ENCODE assay signal across 20 cellular contexts in genomic region chr1:108570998-108571401, GRCh38. TPM values are rescaled to one million over a fixed set of nuclear protein-coding genes. Genes with fewer than 3 reads are reported as not detected.
DNase-seq lines count a peak whose midpoint lies in the region; ATAC-seq and TF ChIP-seq lines count a peak whose summit lies in the region.
"Had no signal": no experiment of that assay in that cellular context is flagged by ENCODE, and none has a peak within 500 bp of the region (broad histone marks: within the 10 kb centered on the region; RNA-seq: fewer than 3 reads in every experiment).

No MANE protein-coding gene starts in this region.

- CTCF ChIA-PET in CD4-positive, alpha-beta T cell (lab: Charles Lee): interaction anchor here (1.3 to 2.5 kb wide), 4 partner anchors 10 to 73 kb away, joined by 5 to 28 read pairs (median 8); partner anchors contain the start of gene EEIG2

- H3K4me3 ChIP-seq in left lung: no peak overlapping the region
- H3K4me3 ChIP-seq: BLaER1 had no signal

- H4K5ac ChIP-seq in H9 (ENCODE audit: insufficient read length, low read depth, low read length): no peak overlapping the region

- H2BK12ac ChIP-seq in H9 (ENCODE audit: insufficient read length, low read depth, low read length): no peak overlapping the region

- 0 out of 2 replicates have a peak, but pooled peaks cover 2% of the 10 kb centered on the region for H3K79me2 ChIP-seq in H9 (ENCODE audit: insufficient read depth, low read length)

- H3K27ac ChIP-seq in CD4-positive, alpha-beta T cell (ENCODE audit: low read depth, low read length): no peak overlapping the region
- H3K27ac ChIP-seq in H9 (ENCODE audit: insufficient read length, low read depth, low read length): no peak overlapping the region
- H3K27ac ChIP-seq in left lung: peak overlapping the region in 1 of 2 donors; percentile 24
- H3K27ac ChIP-seq in caudate nucleus (ENCODE audit: low read depth, low read length): no peak overlapping the region
- H3K27ac ChIP-seq: BLaER1, HL-60 had no signal

- H3K9me3 Mint-ChIP-seq in CD4-positive, alpha-beta T cell: peaks cover 3% of the 10 kb centered on the region
- peaks cover 0 to 3% of the 10 kb centered on the region in 2 experiments; a peak in 2 of 5 replicates for H3K9me3 Mint-ChIP-seq in H9

- H3K36me3 Mint-ChIP-seq in CD4-positive, alpha-beta T cell (ENCODE audit: low read depth): peaks cover 7% of the 10 kb centered on the region
- H3K36me3 Mint-ChIP-seq in H9 (ENCODE audit: insufficient read depth in 1 of 3, low read depth in 3 of 3): peaks cover 0 to 4% (median 2%) of the 10 kb centered on the region in 3 experiments; a peak in 4 of 7 replicates

- H2AFZ ChIP-seq in H9 (ENCODE audit: low read length): no peak overlapping the region

- no peaks in the 10 kb centered on the region for H3K9me3 ChIP-seq in CD4-positive, alpha-beta T cell (ENCODE audit: control insufficient read depth, low read length)
- H3K9me3 ChIP-seq in H9 (ENCODE audit: control insufficient read depth, low read depth, low read length): no peaks in the 10 kb centered on the region
- H3K9me3 ChIP-seq in left lung: no peaks in the 10 kb centered on the region

- H3K23ac ChIP-seq in H9 (ENCODE audit: insufficient read length, low read depth, low read length): no peak overlapping the region

- no peak overlapping the region for H3K9ac ChIP-seq in H9 (ENCODE audit: extremely low read depth, insufficient read length, low read length)
- H3K9ac ChIP-seq: BLaER1 had no signal

- no peaks in the 10 kb centered on the region for H3K79me1 ChIP-seq in H9 (ENCODE audit: insufficient read depth, low read depth, low read length, poor library complexity, severe bottlenecking)

- H3K4me1 ChIP-seq in H9 (ENCODE audit: insufficient read depth, low read length) (no peaks in the 10 kb centered on the region), left lung (peaks cover 0 to 25% of the 10 kb centered on the region in 2 donors)

- H3K4ac ChIP-seq in H9 (ENCODE audit: low read depth, low read length): no peak overlapping the region

- H4K8ac ChIP-seq in H9 (replicated peaks; ENCODE audit: insufficient read length, low read depth, low read length): no peak overlapping the region

- H3T11ph ChIP-seq in H9 (ENCODE audit: low read length): no peak overlapping the region

- no peaks in the 10 kb centered on the region for H3K27me3 ChIP-seq in CD4-positive, alpha-beta T cell (ENCODE audit: control insufficient read depth, insufficient read depth, low read length)
- H3K27me3 ChIP-seq in H9 (ENCODE audit: insufficient read depth, low read length): no peaks in the 10 kb centered on the region
- no peaks in the 10 kb centered on the region for H3K27me3 ChIP-seq in left lung
- H3K27me3 ChIP-seq: BLaER1 had no signal

- no peaks in the 10 kb centered on the region for H3K27me3 Mint-ChIP-seq in CD4-positive, alpha-beta T cell
- H3K27me3 Mint-ChIP-seq in H9 (ENCODE audit: low read depth): no peaks in the 10 kb centered on the region
- H3K27me3 Mint-ChIP-seq: CD8-positive, alpha-beta memory T cell; IgD-negative memory B cell had no signal

- H2BK15ac ChIP-seq in H9 (ENCODE audit: low read depth, low read length): no peak overlapping the region

- H3K56ac ChIP-seq in H9 (ENCODE audit: insufficient read length, low read depth, low read length): no peak overlapping the region

- no peak for TF ChIP-seq CTCF in CD4-positive, alpha-beta T cell (IDR thresholded peaks at IDR 0.05)
- TF ChIP-seq CTCF in H9 (conservative IDR thresholded peaks at IDR 0.05) (no peak), left lung (IDR thresholded peaks at IDR 0.05) (no peak)

- H3K36me3 ChIP-seq in left lung: no peaks in the 10 kb centered on the region

- no peak for DNase-seq in CD4-positive, alpha-beta T cell
- no peak for DNase-seq in H9
- DNase-seq in SK-MEL-5 (ENCODE audit: low read depth, low spot score): peak; percentile 62
- DNase-seq in left lung: no peak
- DNase-seq in caudate nucleus (lab: John Stamatoyannopoulos, UW): no peak
- DNase-seq in DMS79 (lab: John Stamatoyannopoulos, UW): no peak
- DNase-seq: CD8-positive, alpha-beta memory T cell; DMS79 treated with DMSO at 0.1 percent for 48 hours; H7; Kasumi-1; NCI-H187; NCI-H2107; NCI-H345; OCI-M1; SHP77 had no signal

- WGBS in H9 (ENCODE audit: extremely low coverage, insufficient read length, low lambda C conversion rate): no CpG with 5 or more reads among the region's 7 CpGs

- no peak overlapping the region for H3K4me2 ChIP-seq in H9 (ENCODE audit: insufficient read depth, insufficient read length, low read length)
- H3K4me2 ChIP-seq: BLaER1 had no signal

- no peaks in the 10 kb centered on the region for H4K20me1 ChIP-seq in H9 (ENCODE audit: control insufficient read depth, insufficient read depth, insufficient read length)

- H3K23me2 ChIP-seq in H9 (ENCODE audit: insufficient read length, low read depth, low read length, poor library complexity, severe bottlenecking): no peaks in the 10 kb centered on the region

- no peak overlapping the region for H3K4me3 Mint-ChIP-seq in CD4-positive, alpha-beta T cell
- H3K4me3 Mint-ChIP-seq in H9: no peak overlapping the region
- H3K4me3 Mint-ChIP-seq: CD8-positive, alpha-beta memory T cell; IgD-negative memory B cell had no signal

- intact Hi-C loops in CD4-positive, alpha-beta T cell (cut with DNase I, micrococcal nuclease): no loop called here
- intact Hi-C loops in left lung (cut with DNase I): no loop called here

- no peak overlapping the region for H2BK20ac ChIP-seq in H9 (ENCODE audit: low read depth, low read length, poor library complexity, severe bottlenecking)

- no peak overlapping the region for H3K14ac ChIP-seq in H9 (ENCODE audit: insufficient read depth, low read length)

- H2AK5ac ChIP-seq in H9 (ENCODE audit: insufficient read length, low read length): no peak overlapping the region

- ATAC-seq in CD4-positive, alpha-beta T cell (ENCODE audit: poor library complexity): peak; percentile 48
- ATAC-seq in left lung (peak; percentile 74), HG03280 (IDR thresholded peaks at IDR 0.05; ENCODE audit: unreplicated experiment) (no peak), HG03045 (IDR thresholded peaks at IDR 0.05; ENCODE audit: unreplicated experiment) (no peak)

- H3K4me1 Mint-ChIP-seq in CD4-positive, alpha-beta T cell (ENCODE audit: low read depth): peaks cover 5% of the 10 kb centered on the region
- no peaks in the 10 kb centered on the region for H3K4me1 Mint-ChIP-seq in H9

- POLR2A ChIA-PET in CD4-positive, alpha-beta T cell (lab: Charles Lee): interaction anchor here (1.6 kb wide), 1 partner anchor 90 kb away, joined by 3 read pairs; the partner anchor contains the start of gene HENMT1

- no peak overlapping the region for H3K18ac ChIP-seq in H9 (ENCODE audit: insufficient read length, low read depth, low read length)

- no peak overlapping the region for H4K91ac ChIP-seq in H9 (ENCODE audit: insufficient read length, low read depth, low read length)

- H2BK5ac ChIP-seq in H9 (ENCODE audit: insufficient read length, low read length): peak overlapping the region; percentile 26

- in situ Hi-C loops in SK-MEL-5 (cut with HindIII; ENCODE audit: low pct_unique_long_range_greater_than_20kb, low sequenced_read_pairs): no loop called here

- no peak overlapping the region for H3K27ac Mint-ChIP-seq in CD4-positive, alpha-beta T cell
- H3K27ac Mint-ChIP-seq in H9: no peak overlapping the region
- H3K27ac Mint-ChIP-seq: CD8-positive, alpha-beta memory T cell; IgD-negative memory B cell had no signal

- no peak overlapping the region for H2BK120ac ChIP-seq in H9 (ENCODE audit: low read depth, low read length, poor library complexity, severe bottlenecking)

RNA-seq across cellular contexts. Expression of gene EEIG2, which starts 11.1 kb away (rescaled TPM):
- 10 to 100 TPM; 11.6 to 12.2 TPM for total RNA-seq in CD4-positive, alpha-beta T cell
- total RNA-seq in H9 (2021) (16.9 and 17.0 TPM in 2 replicates), left lung (10 to 100 TPM; 16.4 to 16.6 TPM)
- 36.0 and 38.5 TPM in 2 replicates for total RNA-seq in SK-MEL-5 (2014; rRNA removed; shearing (Covaris generic))
- polyA plus RNA-seq in SK-MEL-5 (2015; cell fraction: cytosol; rRNA removed): 19.9 and 28.2 TPM in 2 replicates
- 25.2 and 26.7 TPM in 2 replicates for polyA plus RNA-seq in SK-MEL-5 (2015; cell fraction: nucleus; rRNA removed)

Comparison
In these comparisons a context has a peak if more than half of its experiments do, and no peak if none do; other contexts are left out.
1. ATAC-seq: peak in CD4-positive, alpha-beta T cell (single experiment) and left lung (single experiment); none in HG03280 (single experiment) and HG03045 (single experiment).